ENCODE assay signal across 1 cellular context in the genomic region with DNA sequence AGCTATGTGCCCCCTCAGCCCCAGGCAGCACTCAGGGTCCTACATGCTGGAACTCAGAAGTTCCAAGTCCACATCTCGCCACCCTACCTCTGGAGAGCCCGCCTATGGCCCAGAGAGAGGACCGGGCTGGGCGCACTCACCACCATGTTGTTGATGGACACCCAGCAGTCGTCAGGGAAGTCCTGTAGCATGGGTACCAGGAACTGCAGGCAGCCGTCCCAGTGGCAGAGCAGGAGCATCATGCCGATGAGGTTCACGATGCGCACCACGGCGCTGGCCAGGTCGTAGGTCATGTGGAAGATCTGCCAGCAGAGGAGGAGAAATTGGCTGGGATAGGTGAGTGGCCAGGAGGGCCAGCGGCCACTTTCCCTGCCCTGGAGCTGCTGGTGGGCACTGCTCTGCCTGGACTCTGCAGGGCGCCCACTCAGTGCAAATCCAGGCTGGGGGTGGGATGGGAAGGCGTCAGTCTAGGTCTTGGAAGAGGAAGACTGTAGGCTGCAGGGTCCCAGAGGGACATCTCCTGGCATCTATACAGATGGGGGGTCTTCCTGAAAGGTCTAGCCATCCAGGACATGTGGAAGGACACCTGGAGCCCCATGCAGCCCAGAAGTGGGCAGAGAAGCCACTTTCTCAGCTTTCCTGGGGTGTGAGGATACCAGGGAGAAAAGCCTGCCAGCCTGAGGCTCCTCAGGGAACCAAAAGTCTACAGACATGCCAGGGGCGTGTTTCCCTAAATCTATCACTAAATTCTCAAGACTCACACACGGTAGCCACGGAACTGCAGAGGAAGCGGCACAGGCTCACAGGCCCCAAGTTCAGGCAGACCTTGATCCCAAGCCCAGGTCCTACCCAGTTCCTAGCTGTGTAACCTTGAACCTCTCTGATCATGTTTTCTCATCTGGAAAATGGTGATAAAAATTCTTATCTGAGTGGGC.
TF ChIP-seq lines count a peak whose summit lies in the region.

No MANE protein-coding gene starts in this region.

TF ChIP-seq in GM23338, 12 proteins besides CTCF, POLR2A, EP300 and RAD21 (continued from another document):
- TF ChIP-seq, protein P1, sequence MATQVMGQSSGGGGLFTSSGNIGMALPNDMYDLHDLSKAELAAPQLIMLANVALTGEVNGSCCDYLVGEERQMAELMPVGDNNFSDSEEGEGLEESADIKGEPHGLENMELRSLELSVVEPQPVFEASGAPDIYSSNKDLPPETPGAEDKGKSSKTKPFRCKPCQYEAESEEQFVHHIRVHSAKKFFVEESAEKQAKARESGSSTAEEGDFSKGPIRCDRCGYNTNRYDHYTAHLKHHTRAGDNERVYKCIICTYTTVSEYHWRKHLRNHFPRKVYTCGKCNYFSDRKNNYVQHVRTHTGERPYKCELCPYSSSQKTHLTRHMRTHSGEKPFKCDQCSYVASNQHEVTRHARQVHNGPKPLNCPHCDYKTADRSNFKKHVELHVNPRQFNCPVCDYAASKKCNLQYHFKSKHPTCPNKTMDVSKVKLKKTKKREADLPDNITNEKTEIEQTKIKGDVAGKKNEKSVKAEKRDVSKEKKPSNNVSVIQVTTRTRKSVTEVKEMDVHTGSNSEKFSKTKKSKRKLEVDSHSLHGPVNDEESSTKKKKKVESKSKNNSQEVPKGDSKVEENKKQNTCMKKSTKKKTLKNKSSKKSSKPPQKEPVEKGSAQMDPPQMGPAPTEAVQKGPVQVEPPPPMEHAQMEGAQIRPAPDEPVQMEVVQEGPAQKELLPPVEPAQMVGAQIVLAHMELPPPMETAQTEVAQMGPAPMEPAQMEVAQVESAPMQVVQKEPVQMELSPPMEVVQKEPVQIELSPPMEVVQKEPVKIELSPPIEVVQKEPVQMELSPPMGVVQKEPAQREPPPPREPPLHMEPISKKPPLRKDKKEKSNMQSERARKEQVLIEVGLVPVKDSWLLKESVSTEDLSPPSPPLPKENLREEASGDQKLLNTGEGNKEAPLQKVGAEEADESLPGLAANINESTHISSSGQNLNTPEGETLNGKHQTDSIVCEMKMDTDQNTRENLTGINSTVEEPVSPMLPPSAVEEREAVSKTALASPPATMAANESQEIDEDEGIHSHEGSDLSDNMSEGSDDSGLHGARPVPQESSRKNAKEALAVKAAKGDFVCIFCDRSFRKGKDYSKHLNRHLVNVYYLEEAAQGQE (IDR thresholded peaks at IDR 0.05; ENCODE audit: unreplicated experiment) = no peak
- no peak for TF ChIP-seq POLR2AphosphoS5 (IDR thresholded peaks at IDR 0.05; ENCODE audit: low read depth)
- no peak for TF ChIP-seq STAT1 (IDR thresholded peaks at IDR 0.05; ENCODE audit: unreplicated experiment)
